27 cellular contexts compared by ENCODE assay signal in genomic region chr18:58119819-58120218, GRCh38.
DNase-seq lines count a peak whose midpoint lies in the region; ATAC-seq and TF ChIP-seq lines count a peak whose summit lies in the region.
"Had no signal": no experiment of that assay in that cellular context is flagged by ENCODE, and none has a peak within 500 bp of the region (broad histone marks: within the 10 kb centered on the region; RNA-seq: fewer than 3 reads in every experiment).

No MANE protein-coding gene starts in this region.

- peaks cover 63% of the 10 kb centered on the region for H3K4me1 Mint-ChIP-seq in glutamatergic neuron (ENCODE audit: low read depth, unreplicated experiment)
- H3K4me1 Mint-ChIP-seq in stimulated activated memory B cell treated with anti-CD40 and anti-IgM and Interleukin-4, amounts not matched to agents 10 μg/mL and 1 μg/mL and 100 μg/mL, for 72 hours: no peaks in the 10 kb centered on the region

- DNase-seq in D341Med (ENCODE audit: low spot score): peak; percentile 69
- DNase-seq in NCI-H82 treated with DMSO at 0.1 percent for 48 hours (lab: John Stamatoyannopoulos, UW; ENCODE audit: unreplicated experiment): peak; percentile 84
- no peak for DNase-seq in glutamatergic neuron
- DNase-seq in NCI-H1694 (lab: John Stamatoyannopoulos, UW): no peak
- no peak for DNase-seq in MV-4-11 (lab: John Stamatoyannopoulos, UW)
- DNase-seq: CD4-positive, CD25-positive, alpha-beta regulatory T cell; DMS 273 treated with DMSO at 0.1 percent for 48 hours; DMS79; EL; GDM1; H7; NCI-H1092; NCI-H1417 treated with DMSO at 0.1 percent for 48 hours; NCI-H187; NCI-H2081 treated with DMSO at 0.1 percent for 48 hours; NCI-H2171; NCI-H345; NCI-H510A treated with DMSO at 0.1 percent for 48 hours; NCI-H748 treated with DMSO at 0.1 percent for 48 hours; Right ventricle myocardium superior; RPMI8226; T-cell had no signal

- H3K36me3 Mint-ChIP-seq in glutamatergic neuron (ENCODE audit: unreplicated experiment): peaks cover 6% of the 10 kb centered on the region
- no peaks in the 10 kb centered on the region for H3K36me3 Mint-ChIP-seq in stimulated activated memory B cell treated with anti-CD40 and anti-IgM and Interleukin-4, amounts not matched to agents 10 μg/mL and 1 μg/mL and 100 μg/mL, for 72 hours
- H3K36me3 Mint-ChIP-seq: CD4-positive, CD25-positive, alpha-beta regulatory T cell; T-cell had no signal

- peak overlapping the region; percentile 20 for H3K27ac Mint-ChIP-seq in glutamatergic neuron (ENCODE audit: unreplicated experiment)
- peak overlapping the region; percentile 59 for H3K27ac Mint-ChIP-seq in stimulated activated memory B cell treated with anti-CD40 and anti-IgM and Interleukin-4, amounts not matched to agents 10 μg/mL and 1 μg/mL and 100 μg/mL, for 72 hours
- H3K27ac Mint-ChIP-seq: IgD-negative memory B cell, T-cell had no signal

- peaks cover 4% of the 10 kb centered on the region for H3K9me3 Mint-ChIP-seq in glutamatergic neuron (ENCODE audit: unreplicated experiment)
- no peaks in the 10 kb centered on the region for H3K9me3 Mint-ChIP-seq in stimulated activated memory B cell treated with anti-CD40 and anti-IgM and Interleukin-4, amounts not matched to agents 10 μg/mL and 1 μg/mL and 100 μg/mL, for 72 hours
- H3K9me3 Mint-ChIP-seq: IgD-negative memory B cell, T-cell had no signal

- ATAC-seq in stimulated activated memory B cell treated with anti-CD40 and anti-IgM and Interleukin-4, amounts not matched to agents 10 μg/mL and 1 μg/mL and 100 μg/mL, for 72 hours: no peak
- ATAC-seq in GM19455 (IDR thresholded peaks at IDR 0.05; ENCODE audit: unreplicated experiment): no peak
- ATAC-seq in GM21360 (IDR thresholded peaks at IDR 0.05; ENCODE audit: unreplicated experiment): no peak
- ATAC-seq: GM12878, T-cell had no signal

- no peak overlapping the region for H3K4me3 Mint-ChIP-seq in glutamatergic neuron (ENCODE audit: unreplicated experiment)
- H3K4me3 Mint-ChIP-seq in stimulated activated memory B cell treated with anti-CD40 and anti-IgM and Interleukin-4, amounts not matched to agents 10 μg/mL and 1 μg/mL and 100 μg/mL, for 72 hours: no peak overlapping the region
- H3K4me3 Mint-ChIP-seq: CD4-positive, CD25-positive, alpha-beta regulatory T cell; IgD-negative memory B cell; T-cell had no signal

- TF ChIP-seq CTCF in glutamatergic neuron (IDR thresholded peaks at IDR 0.05; ENCODE audit: partially characterized antibody, unreplicated experiment): no peak

- H3K27me3 Mint-ChIP-seq in glutamatergic neuron (ENCODE audit: unreplicated experiment): peaks cover 12% of the 10 kb centered on the region
- no peaks in the 10 kb centered on the region for H3K27me3 Mint-ChIP-seq in stimulated activated memory B cell treated with anti-CD40 and anti-IgM and Interleukin-4, amounts not matched to agents 10 μg/mL and 1 μg/mL and 100 μg/mL, for 72 hours
- H3K27me3 Mint-ChIP-seq: CD4-positive, CD25-positive, alpha-beta regulatory T cell; IgD-negative memory B cell had no signal

Comparison
In these comparisons a context has a peak if more than half of its experiments do, and no peak if none do; other contexts are left out.
1. DNase-seq: peak in D341Med (single experiment) and NCI-H82 treated with DMSO at 0.1 percent for 48 hours (single experiment); none in glutamatergic neuron (single experiment), NCI-H1694 (single experiment) and MV-4-11 (single experiment).